8 cellular contexts compared by ENCODE assay signal in genomic region chr11:95089620-95090542, GRCh38. TPM values are rescaled to one million over a fixed set of nuclear protein-coding genes. Genes with fewer than 3 reads are reported as not detected.
DNase-seq lines count a peak whose midpoint lies in the region; ATAC-seq, FAIRE-seq and TF ChIP-seq lines count a peak whose summit lies in the region.

Gene ENDOD1 (plus strand): TSS chr11:95089846. CDS start chr11:95089928, 82 bp downstream.

- no peaks in the 10 kb centered on the region for H3K36me3 ChIP-seq in neutrophil

- peak within 1 kb of the TSS; percentile 47 for H3K27ac ChIP-seq in neutrophil
- H3K27ac ChIP-seq in substantia nigra (ENCODE audit: low read depth, low read length, poor library complexity, severe bottlenecking): peak within 1 kb of the TSS; percentile 95

- DNase-seq in DMS79 treated with DMSO at 0.1 percent for 48 hours (lab: John Stamatoyannopoulos, UW) (peak; percentile 58), HuH-7 (ENCODE audit: low spot score) (peak; percentile 73), SIG-M5 (lab: John Stamatoyannopoulos, UW) (peak; percentile 48), frontal cortex (ENCODE audit: low spot score in 2 of 2) (peak; percentile 80 to 86), substantia nigra (lab: John Stamatoyannopoulos, UW) (peak; percentile 35 to 96 (median 81))
- DNase-seq in activated gamma-delta T cell treated with anti-CD3 and anti-CD28 coated beads, Interleukin-2, amount 50 U/mL, for 16 hours (ENCODE audit: low read depth): peak; percentile 72

- peaks cover 97% of the 10 kb centered on the region for H3K27me3 ChIP-seq in neutrophil

- ATAC-seq in GM21526 (IDR thresholded peaks at IDR 0.05; ENCODE audit: low FRiP score, unreplicated experiment): peak; percentile 90

- peak within 1 kb of the TSS; percentile 63 to 71 for H3K4me3 ChIP-seq in neutrophil (ENCODE audit: low read depth in 1 of 2, low read length in 1 of 2)

- peak; percentile 15 for TF ChIP-seq CTCF in neutrophil (IDR thresholded peaks at IDR 0.05)

- FAIRE-seq in frontal cortex (lab: Jason Lieb, UNC): no peak

- H3K9me3 ChIP-seq in neutrophil: no peaks in the 10 kb centered on the region

- H3K4me1 ChIP-seq in neutrophil (ENCODE audit: control insufficient read depth in 1 of 2, insufficient read depth in 1 of 2, low read depth in 1 of 2, low read length in 1 of 2): peaks cover 16 to 18% of the 10 kb centered on the region in 2 experiments

RNA-seq across cellular contexts. Expression of gene ENDOD1, which starts in this region (rescaled TPM):
- 25.7 TPM for total RNA-seq in frontal cortex

Comparison
In these comparisons a context has a peak if more than half of its experiments do, and no peak if none do; other contexts are left out.
1. Peak in every context shown above with its lines: DNase-seq, ATAC-seq, H3K4me3 ChIP-seq and H3K27ac ChIP-seq.